Comparison of ENCODE assay signal across 18 cellular contexts in genomic region chr3:34267088-34267487, GRCh38.
DNase-seq lines count a peak whose midpoint lies in the region; ATAC-seq and TF ChIP-seq lines count a peak whose summit lies in the region.
"Had no signal": no experiment of that assay in that cellular context is flagged by ENCODE, and none has a peak within 500 bp of the region (broad histone marks: within the 10 kb centered on the region; RNA-seq: fewer than 3 reads in every experiment).

No MANE protein-coding gene starts in this region.

- in situ Hi-C loops in transverse colon (cut with MboI; ENCODE audit: low pct_ligation_motif_present in 1 of 4, low pct_unique_long_range_greater_than_20kb in 1 of 4, low sequenced_read_pairs in 3 of 4), result no loop called here

- H3K4me3 ChIP-seq in A673 (ENCODE audit: low read depth, low read length, poor library complexity, severe bottlenecking) (no peak overlapping the region), SK-N-MC (no peak overlapping the region), mucosa of descending colon (no peak overlapping the region), transverse colon (no peak overlapping the region)
- H3K4me3 ChIP-seq: A549; BLaER1 treated with 17β-estradiol and CSF1 and Interleukin-3, amounts not matched to agents 10 nM and 100 nM had no signal

- intact Hi-C loops in A673 (cut with micrococcal nuclease; ENCODE audit: unreplicated experiment), result no loop called here
- intact Hi-C loops in mucosa of descending colon (cut with DNase I, micrococcal nuclease), result no loop called here
- intact Hi-C loops in transverse colon (cut with DNase I; ENCODE audit: low total_unique reads), result no loop called here

- POLR2A ChIA-PET in A673 (lab: Charles Lee; ENCODE audit: low non-redundant PET), result no interaction called here

- H3K27ac ChIP-seq in A673 (ENCODE audit: low read depth, low read length, poor library complexity, severe bottlenecking) (peak overlapping the region; percentile 97), SK-N-MC (peak overlapping the region; percentile 77), transverse colon (no peak overlapping the region)
- H3K27ac ChIP-seq: 22Rv1; A549; BLaER1 treated with 17β-estradiol and CSF1 and Interleukin-3, amounts not matched to agents 10 nM and 100 nM; C4-2B had no signal

- H3K9ac ChIP-seq in SK-N-MC (ENCODE audit: insufficient read length), result no peak overlapping the region
- H3K9ac ChIP-seq: BLaER1 treated with 17β-estradiol and CSF1 and Interleukin-3, amounts not matched to agents 10 nM and 100 nM had no signal

- CTCF ChIA-PET in A673 (lab: Charles Lee), result no interaction called here

- TF ChIP-seq POLR2A in transverse colon (IDR thresholded peaks at IDR 0.05), result no peak

- no TSS peak for BruUV-seq in A673 (replicated peaks; lab: Mats Ljungman, UMichigan)

- TF ChIP-seq EP300 in transverse colon (IDR thresholded peaks at IDR 0.05; ENCODE audit: low read depth), result no peak

- ATAC-seq in mucosa of descending colon, result peak; percentile 54
- ATAC-seq: A549; CD8-positive, alpha-beta T cell had no signal

- peaks cover 11% of the 10 kb centered on the region for H3K9me3 ChIP-seq in A673 (ENCODE audit: low read depth, low read length, poor library complexity, severe bottlenecking)
- H3K9me3 ChIP-seq in SK-N-MC (ENCODE audit: low read depth, low read length), result no peaks in the 10 kb centered on the region
- H3K9me3 ChIP-seq in mucosa of descending colon, result no peaks in the 10 kb centered on the region
- no peaks in the 10 kb centered on the region for H3K9me3 ChIP-seq in transverse colon
- H3K9me3 ChIP-seq: A549, BE2C, Caco-2 had no signal

- H3K36me3 ChIP-seq in A673 (ENCODE audit: insufficient read depth, low read length, poor library complexity, severe bottlenecking) (peaks cover 11% of the 10 kb centered on the region), SK-N-MC (ENCODE audit: insufficient read depth, low read length) (no peaks in the 10 kb centered on the region; the same call in 1 of the 2 replicates), mucosa of descending colon (ENCODE audit: low read depth) (no peaks in the 10 kb centered on the region), transverse colon (no peaks in the 10 kb centered on the region)
- H3K36me3 ChIP-seq: BE2C; BLaER1 treated with 17β-estradiol and CSF1 and Interleukin-3, amounts not matched to agents 10 nM and 100 nM had no signal

- H3K27me3 ChIP-seq in A673 (replicated peaks; ENCODE audit: insufficient read depth, low read depth, low read length, poor library complexity) (no peaks in the 10 kb centered on the region), transverse colon (no peaks in the 10 kb centered on the region)
- H3K27me3 ChIP-seq: BE2C; BLaER1 treated with 17β-estradiol and CSF1 and Interleukin-3, amounts not matched to agents 10 nM and 100 nM had no signal

- H3K4me1 ChIP-seq in A673 (ENCODE audit: insufficient read depth, low read length, poor library complexity, severe bottlenecking), result peaks cover 76% of the 10 kb centered on the region
- H3K4me1 ChIP-seq in mucosa of descending colon (ENCODE audit: low read depth), result peaks cover 23% of the 10 kb centered on the region
- peaks cover 0 to 35% (median 13%) of the 10 kb centered on the region in 4 donors for H3K4me1 ChIP-seq in transverse colon
- H3K4me1 ChIP-seq: BE2C, Caco-2 had no signal

- DNase-seq in A673 (ENCODE audit: low spot score), result no peak
- DNase-seq in SK-N-MC (ENCODE audit: low read depth, low spot score), result no peak
- no peak for DNase-seq in mucosa of descending colon
- no peak for DNase-seq in activated CD4-positive, alpha-beta T cell treated with anti-CD3 and anti-CD28 coated beads for 48 hours
- no peak for DNase-seq in transverse colon
- no peak for DNase-seq in stimulated activated CD4-positive, alpha-beta T cell treated with anti-CD3 and anti-CD28 coated beads, Interleukin-4, amount 100 ng/mL, for 24 hours
- DNase-seq: ACHN; BE2C; Caco-2; Calu3; CD4-positive, alpha-beta T cell; CD8-positive, alpha-beta T cell; DMS79 treated with DMSO at 0.1 percent for 48 hours; GF-D8 had no signal

- TF ChIP-seq CTCF in A673 (conservative IDR thresholded peaks at IDR 0.05; ENCODE audit: low read depth, low read length) (no peak), mucosa of descending colon (IDR thresholded peaks at IDR 0.05) (no peak), transverse colon (IDR thresholded peaks at IDR 0.05) (no peak)

Comparison
In these comparisons a context has a peak if more than half of its experiments do, and no peak if none do; other contexts are left out.
1. H3K27ac ChIP-seq: peak in A673 (single experiment) and SK-N-MC (single experiment); none in transverse colon (0 of 4).